In genomic region chr9:136981588-136982231, GRCh38 we compare ENCODE assay signal across 15 cellular contexts. TPM values are rescaled to one million over a fixed set of nuclear protein-coding genes. Genes with fewer than 3 reads are reported as not detected.
DNase-seq lines count a peak whose midpoint lies in the region; ATAC-seq and TF ChIP-seq lines count a peak whose summit lies in the region.
"Had no signal": no experiment of that assay in that cellular context is flagged by ENCODE, and none has a peak within 500 bp of the region (broad histone marks: within the 10 kb centered on the region; RNA-seq: fewer than 3 reads in every experiment).

No MANE protein-coding gene starts in this region.

- no peaks in the 10 kb centered on the region for H3K79me2 ChIP-seq in parathyroid adenoma

- H3K27me3 Mint-ChIP-seq in activated CD4-positive, alpha-beta T cell treated with anti-CD3 and anti-CD28 coated beads, Interleukin-2, amount 10 ng/mL, durations not matched to agents 7 days and 5 days, result peaks cover 21% of the 10 kb centered on the region
- H3K27me3 Mint-ChIP-seq in naive thymus-derived CD8-positive, alpha-beta T cell, result peaks cover 3 to 27% (median 9%) of the 10 kb centered on the region in 5 donors

- no peaks in the 10 kb centered on the region for H3K4me1 ChIP-seq in parathyroid adenoma

- H3K9me3 ChIP-seq in parathyroid adenoma (ENCODE audit: control insufficient read depth, low read length), result no peaks in the 10 kb centered on the region
- H3K9me3 ChIP-seq: transverse colon had no signal

- H3K36me3 Mint-ChIP-seq in activated CD4-positive, alpha-beta T cell treated with anti-CD3 and anti-CD28 coated beads, Interleukin-2, amount 10 ng/mL, durations not matched to agents 7 days and 5 days (ENCODE audit: low read depth), result no peaks in the 10 kb centered on the region
- no peaks in the 10 kb centered on the region for H3K36me3 Mint-ChIP-seq in naive thymus-derived CD8-positive, alpha-beta T cell

- H3K9me3 Mint-ChIP-seq in activated CD4-positive, alpha-beta T cell treated with anti-CD3 and anti-CD28 coated beads, Interleukin-2, amount 10 ng/mL, durations not matched to agents 7 days and 5 days, result no peaks in the 10 kb centered on the region
- no peaks in the 10 kb centered on the region for H3K9me3 Mint-ChIP-seq in naive thymus-derived CD8-positive, alpha-beta T cell
- H3K9me3 Mint-ChIP-seq: activated CD4-positive, alpha-beta T cell treated with anti-CD3 and anti-CD28 coated beads, Interleukin-2, amount 10 ng/mL, durations not matched to agents 24 days and 14 days had no signal

- H3K4me1 Mint-ChIP-seq in activated CD4-positive, alpha-beta T cell treated with anti-CD3 and anti-CD28 coated beads, Interleukin-2, amount 10 ng/mL, durations not matched to agents 7 days and 5 days, result peaks cover 3% of the 10 kb centered on the region
- peaks cover 5 to 11% (median 7%) of the 10 kb centered on the region in 4 donors for H3K4me1 Mint-ChIP-seq in naive thymus-derived CD8-positive, alpha-beta T cell
- H3K4me1 Mint-ChIP-seq: activated CD4-positive, alpha-beta T cell treated with anti-CD3 and anti-CD28 coated beads, Interleukin-2, amount 10 ng/mL, durations not matched to agents 24 days and 14 days had no signal

- H3K4me3 ChIP-seq in parathyroid adenoma (ENCODE audit: low read depth, low read length), result no peak overlapping the region
- H3K4me3 ChIP-seq: coronary artery, transverse colon had no signal

- no peak for ATAC-seq in HG02759 (IDR thresholded peaks at IDR 0.05; ENCODE audit: unreplicated experiment)
- ATAC-seq in GM21447 (IDR thresholded peaks at IDR 0.05; ENCODE audit: unreplicated experiment), result no peak
- no peak for ATAC-seq in naive thymus-derived CD8-positive, alpha-beta T cell

- DNase-seq in Ammon's horn (ENCODE audit: low spot score) (peak; percentile 74), caudate nucleus (lab: John Stamatoyannopoulos, UW) (peak in 42 of 61 donors; percentile 20 to 89 (median 64)), hepatic stellate cell (ENCODE audit: low spot score) (peak; percentile 61)
- no peak for DNase-seq in activated CD4-positive, alpha-beta T cell treated with anti-CD3 and anti-CD28 coated beads, Interleukin-2, amount 10 ng/mL, durations not matched to agents 7 days and 5 days
- no peak for DNase-seq in naive thymus-derived CD8-positive, alpha-beta T cell
- DNase-seq: activated CD4-positive, alpha-beta T cell treated with anti-CD3 and anti-CD28 coated beads, Interleukin-2, amount 10 ng/mL, durations not matched to agents 24 days and 14 days; activated T-cell treated with anti-CD3 and anti-CD28 coated beads, Interleukin-2, amount 50 U/mL, for 48 hours; Calu3; NCI-H82; T1000; transverse colon had no signal

- H3K27ac Mint-ChIP-seq in activated CD4-positive, alpha-beta T cell treated with anti-CD3 and anti-CD28 coated beads, Interleukin-2, amount 10 ng/mL, durations not matched to agents 7 days and 5 days, result no peak overlapping the region
- no peak overlapping the region for H3K27ac Mint-ChIP-seq in naive thymus-derived CD8-positive, alpha-beta T cell
- H3K27ac Mint-ChIP-seq: activated CD4-positive, alpha-beta T cell treated with anti-CD3 and anti-CD28 coated beads, Interleukin-2, amount 10 ng/mL, durations not matched to agents 24 days and 14 days had no signal

- no peak overlapping the region for H2AFZ ChIP-seq in parathyroid adenoma

- H3K4me3 Mint-ChIP-seq in activated CD4-positive, alpha-beta T cell treated with anti-CD3 and anti-CD28 coated beads, Interleukin-2, amount 10 ng/mL, durations not matched to agents 7 days and 5 days, result no peak overlapping the region
- H3K4me3 Mint-ChIP-seq in naive thymus-derived CD8-positive, alpha-beta T cell, result peak overlapping the region in 1 of 10 donors; percentile 34
- H3K4me3 Mint-ChIP-seq: activated CD4-positive, alpha-beta T cell treated with anti-CD3 and anti-CD28 coated beads, Interleukin-2, amount 10 ng/mL, durations not matched to agents 24 days and 14 days had no signal

- CTCF ChIA-PET in activated CD4-positive, alpha-beta T cell treated with anti-CD3 and anti-CD28 coated beads, Interleukin-2, amount 10 ng/mL, durations not matched to agents 7 days and 5 days (lab: Charles Lee), result interaction anchor here (2.0 kb wide), 1 partner anchor 47 kb away, joined by 5 read pairs; the partner anchor contains the start of gene ABCA2

- H3K27ac ChIP-seq in caudate nucleus (ENCODE audit: low read depth, low read length) (peak overlapping the region; percentile 84), parathyroid adenoma (peak overlapping the region; percentile 44)
- H3K27ac ChIP-seq: transverse colon had no signal

- no peaks in the 10 kb centered on the region for H3K36me3 ChIP-seq in parathyroid adenoma (ENCODE audit: control insufficient read depth, insufficient read depth, low read length)
- H3K36me3 ChIP-seq: transverse colon had no signal

- H3K9ac ChIP-seq in parathyroid adenoma, result no peak overlapping the region

- H3K4me2 ChIP-seq in parathyroid adenoma (ENCODE audit: low read length), result no peak overlapping the region

- POLR2A ChIA-PET in activated CD4-positive, alpha-beta T cell treated with anti-CD3 and anti-CD28 coated beads, Interleukin-2, amount 10 ng/mL, durations not matched to agents 7 days and 5 days (lab: Charles Lee), result no interaction called here
- POLR2A ChIA-PET in naive thymus-derived CD8-positive, alpha-beta T cell (lab: Charles Lee), result interaction anchor here (0.7 to 1.2 kb wide), 2 partner anchors 10 to 31 kb away, joined by 3 to 4 read pairs; no protein-coding TSS in a partner anchor

- TF ChIP-seq CTCF in parathyroid adenoma (IDR thresholded peaks at IDR 0.05), result no peak

- H3K27me3 ChIP-seq in parathyroid adenoma (ENCODE audit: control insufficient read depth, insufficient read depth, low read length), result no peaks in the 10 kb centered on the region

RNA-seq across cellular contexts. Expression of gene LCNL1, which starts 1.1 kb away (rescaled TPM):
- under 1 TPM; 0.48 to 0.67 TPM for total RNA-seq in activated CD4-positive, alpha-beta T cell treated with anti-CD3 and anti-CD28 coated beads, Interleukin-2, amount 10 ng/mL, durations not matched to agents 7 days and 5 days
- total RNA-seq in naive thymus-derived CD8-positive, alpha-beta T cell, result under 1 TPM; 0.44 to 0.74 TPM
- polyA plus RNA-seq in naive thymus-derived CD8-positive, alpha-beta T cell, result not detected
- total RNA-seq: activated CD4-positive, alpha-beta T cell treated with anti-CD3 and anti-CD28 coated beads, Interleukin-2, amount 10 ng/mL, durations not matched to agents 24 days and 14 days; Calu3 had no signal

RNA-seq across cellular contexts. Expression of gene PTGDS, which starts 4.4 kb away (rescaled TPM):
- total RNA-seq in activated CD4-positive, alpha-beta T cell treated with anti-CD3 and anti-CD28 coated beads, Interleukin-2, amount 10 ng/mL, durations not matched to agents 7 days and 5 days, result 10 to 100 TPM; 22.1 to 24.0 TPM
- total RNA-seq in naive thymus-derived CD8-positive, alpha-beta T cell, result under 1 TPM in 1 of 2 experiments, not detected in 1; 0.58 TPM
- 1 to 10 TPM in 1 of 3 donors, under 1 TPM in 1, not detected in 1; 0.31 to 3.2 TPM for polyA plus RNA-seq in naive thymus-derived CD8-positive, alpha-beta T cell
- total RNA-seq: activated CD4-positive, alpha-beta T cell treated with anti-CD3 and anti-CD28 coated beads, Interleukin-2, amount 10 ng/mL, durations not matched to agents 24 days and 14 days; Calu3 had no signal

RNA-seq across cellular contexts. Expression of gene PAXX, which starts 10.5 kb away (rescaled TPM):
- total RNA-seq in activated CD4-positive, alpha-beta T cell treated with anti-CD3 and anti-CD28 coated beads, Interleukin-2, amount 10 ng/mL, durations not matched to agents 7 days and 5 days, result 10 to 100 TPM; 80.2 to 98.4 TPM
- 100 to 1,000 TPM; 129 to 137 TPM for total RNA-seq in naive thymus-derived CD8-positive, alpha-beta T cell
- polyA plus RNA-seq in naive thymus-derived CD8-positive, alpha-beta T cell, result 100 to 1,000 TPM; 104 to 119 (median 112) TPM

RNA-seq across cellular contexts. Expression of gene CLIC3, which starts 14.7 kb away (rescaled TPM):
- 1 to 10 TPM; 2.6 to 4.4 TPM for total RNA-seq in activated CD4-positive, alpha-beta T cell treated with anti-CD3 and anti-CD28 coated beads, Interleukin-2, amount 10 ng/mL, durations not matched to agents 7 days and 5 days
- 10 to 100 TPM; 11.1 to 13.5 TPM for total RNA-seq in naive thymus-derived CD8-positive, alpha-beta T cell
- polyA plus RNA-seq in naive thymus-derived CD8-positive, alpha-beta T cell, result 10 to 100 TPM in 2 of 3 donors, 1 to 10 TPM in 1; 7.0 to 30.2 (median 16.9) TPM
- total RNA-seq: activated CD4-positive, alpha-beta T cell treated with anti-CD3 and anti-CD28 coated beads, Interleukin-2, amount 10 ng/mL, durations not matched to agents 24 days and 14 days had no signal

RNA-seq across cellular contexts. Expression of gene LCN12, which starts 29.6 kb away (rescaled TPM):
- total RNA-seq in activated CD4-positive, alpha-beta T cell treated with anti-CD3 and anti-CD28 coated beads, Interleukin-2, amount 10 ng/mL, durations not matched to agents 7 days and 5 days, result 1 to 10 TPM; 3.1 to 3.5 TPM
- total RNA-seq in naive thymus-derived CD8-positive, alpha-beta T cell, result 1 to 10 TPM; 2.6 to 2.7 TPM
- polyA plus RNA-seq in naive thymus-derived CD8-positive, alpha-beta T cell, result not detected

Comparison
In these comparisons a context has a peak if more than half of its experiments do, and no peak if none do; other contexts are left out.
1. DNase-seq: peak in Ammon's horn (single experiment), caudate nucleus (42 of 61) and hepatic stellate cell (single experiment); none in activated CD4-positive, alpha-beta T cell treated with anti-CD3 and anti-CD28 coated beads, Interleukin-2, amount 10 ng/mL, durations not matched to agents 7 days and 5 days (single experiment) and naive thymus-derived CD8-positive, alpha-beta T cell (0 of 10).
2. RNA of gene PTGDS, which starts 4.4 kb away (total RNA-seq): 22.1 to 24.0 TPM in activated CD4-positive, alpha-beta T cell treated with anti-CD3 and anti-CD28 coated beads, Interleukin-2, amount 10 ng/mL, durations not matched to agents 7 days and 5 days; 0.58 TPM in naive thymus-derived CD8-positive, alpha-beta T cell; every median in the first group is over 10 times any median in the second.